ENCODE assay signal across 1 cellular context in genomic region chr3:78659386-78659987, GRCh38.
TF ChIP-seq lines count a peak whose summit lies in the region.

No MANE protein-coding gene starts in this region.

TF ChIP-seq in IMR-90, 13 proteins besides CTCF, POLR2A, EP300 and RAD21:
- TF ChIP-seq SMC3 (IDR thresholded peaks at IDR 0.05; ENCODE audit: low read depth, low read length), result peak; percentile 89
- no peak for TF ChIP-seq CHD1 (IDR thresholded peaks at IDR 0.05; ENCODE audit: low read depth, low read length)
